Comparison of ENCODE assay signal across 8 cellular contexts in the genomic region with DNA sequence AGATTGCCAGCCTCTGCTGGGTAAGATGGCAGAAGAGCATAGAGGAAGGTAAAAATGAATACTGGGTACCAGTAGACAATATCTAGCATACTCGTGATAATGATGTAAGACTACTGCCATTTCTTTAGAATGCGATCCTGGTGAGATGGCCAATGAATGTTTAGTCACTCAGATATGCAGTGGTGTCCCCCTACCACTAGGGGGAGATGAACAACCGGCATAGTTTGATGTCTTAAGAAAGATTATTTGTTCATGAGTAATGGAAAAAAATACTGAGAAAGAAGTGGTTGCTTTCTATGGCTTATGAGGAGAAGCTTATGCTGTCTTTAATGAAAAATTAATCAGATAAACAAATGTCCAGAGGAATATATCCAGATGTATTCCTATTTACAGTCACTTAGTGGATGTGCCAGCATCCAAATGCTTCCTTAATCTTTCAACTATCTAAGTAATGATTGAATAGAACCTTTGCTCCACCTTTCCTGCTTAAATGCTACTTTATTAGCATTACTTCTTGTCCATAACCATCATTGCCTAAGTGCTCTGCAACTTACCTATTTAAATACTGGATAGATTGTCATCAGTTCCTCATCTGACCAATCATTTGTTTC.
DNase-seq lines count a peak whose midpoint lies in the region; TF ChIP-seq lines count a peak whose summit lies in the region.

No MANE protein-coding gene starts in this region.

- H3K27ac ChIP-seq in brain microvascular endothelial cell, result no peak overlapping the region

- peak; percentile 4 for DNase-seq in activated CD8-positive, alpha-beta memory T cell treated with anti-CD3 and anti-CD28 coated beads, Interleukin-2, amount 50 U/mL, for 1 hour (ENCODE audit: extremely low read depth)
- DNase-seq in activated CD8-positive, alpha-beta memory T cell treated with anti-CD3 and anti-CD28 coated beads, Interleukin-2, amount 50 U/mL, for 48 hours, result no peak
- DNase-seq in H7 (peak; percentile 17), LHCN-M2 (ENCODE audit: low read depth) (peak; percentile 61), RPMI8226 (peak; percentile 31), brain microvascular endothelial cell (peak; percentile 74), iris pigment epithelial cell (ENCODE audit: low read depth) (peak; percentile 81)
- DNase-seq in stimulated activated CD4-positive, alpha-beta T cell treated with anti-CD3 and anti-CD28 coated beads, Interleukin-4, amount 100 ng/mL, for 24 hours, result peak; percentile 42

- TF ChIP-seq CTCF in brain microvascular endothelial cell (IDR thresholded peaks at IDR 0.05; ENCODE audit: low read depth, low read length, missing control alignments), result peak; percentile 88

- H3K27me3 ChIP-seq in H7 (ENCODE audit: control insufficient read depth, insufficient read depth, low read length) (no peaks in the 10 kb centered on the region), brain microvascular endothelial cell (replicated peaks) (no peaks in the 10 kb centered on the region)

- in situ Hi-C loops in brain microvascular endothelial cell (cut with HindIII; ENCODE audit: low pct_ligation_motif_present, low sequenced_read_pairs), result no loop called here

- H3K4me3 ChIP-seq in H7 (ENCODE audit: insufficient read depth, low read depth, low read length) (no peak overlapping the region), brain microvascular endothelial cell (ENCODE audit: low read depth, low read length) (no peak overlapping the region)

- H3K36me3 ChIP-seq in H7 (replicated peaks; ENCODE audit: control insufficient read depth, insufficient read depth, low read length), result no peaks in the 10 kb centered on the region; the same call in 1 of the 2 replicates
- no peaks in the 10 kb centered on the region for H3K36me3 ChIP-seq in brain microvascular endothelial cell (replicated peaks)
